In genomic region chr15:69604050-69604378, GRCh38 we compare ENCODE assay signal across 12 cellular contexts.
DNase-seq lines count a peak whose midpoint lies in the region; ATAC-seq and TF ChIP-seq lines count a peak whose summit lies in the region.
"Had no signal": no experiment of that assay in that cellular context is flagged by ENCODE, and none has a peak within 500 bp of the region (broad histone marks: within the 10 kb centered on the region; RNA-seq: fewer than 3 reads in every experiment).

No MANE protein-coding gene starts in this region.

- H3K27me3 ChIP-seq in CD8-positive, alpha-beta memory T cell (ENCODE audit: insufficient read depth, low read length, poor library complexity, severe bottlenecking), result no peaks in the 10 kb centered on the region
- peaks cover 13% of the 10 kb centered on the region for H3K27me3 ChIP-seq in brain microvascular endothelial cell (replicated peaks)

- peak; percentile 74 for TF ChIP-seq CTCF in LNCaP clone FGC (IDR thresholded peaks at IDR 0.05; ENCODE audit: control insufficient read depth, extremely low read depth, insufficient read depth)
- no peak for TF ChIP-seq CTCF in brain microvascular endothelial cell (IDR thresholded peaks at IDR 0.05; ENCODE audit: low read depth, low read length, missing control alignments)

- no peaks in the 10 kb centered on the region for H3K36me3 Mint-ChIP-seq in CD8-positive, alpha-beta memory T cell
- H3K36me3 Mint-ChIP-seq in stimulated activated memory B cell treated with anti-CD40 and anti-IgM and Interleukin-4, amounts not matched to agents 10 μg/mL and 1 μg/mL and 100 μg/mL, for 72 hours, result no peaks in the 10 kb centered on the region

- DNase-seq in DMS53 (lab: John Stamatoyannopoulos, UW) (peak; percentile 89), LNCaP clone FGC (ENCODE audit: low read depth) (peak; percentile 99), OCI-M1 (lab: John Stamatoyannopoulos, UW) (peak; percentile 5), left kidney (ENCODE audit: low read depth, low spot score) (peak; percentile 48), brain microvascular endothelial cell (no peak), superior temporal gyrus (ENCODE audit: extremely low spot score) (no peak)
- no peak for DNase-seq in CD8-positive, alpha-beta memory T cell
- DNase-seq: left cardiac atrium; NCI-H2227 treated with DMSO at 0.1 percent for 48 hours; stimulated activated naive CD8-positive, alpha-beta T cell treated with anti-CD3 and anti-CD28 coated beads, Interleukin-15, Interleukin-2, amounts not matched to agents 100 U/mL and 50 U/mL, for 24 hours had no signal

- H3K27ac Mint-ChIP-seq in CD8-positive, alpha-beta memory T cell, result no peak overlapping the region
- H3K27ac Mint-ChIP-seq in stimulated activated memory B cell treated with anti-CD40 and anti-IgM and Interleukin-4, amounts not matched to agents 10 μg/mL and 1 μg/mL and 100 μg/mL, for 72 hours, result no peak overlapping the region

- no peak overlapping the region for H3K27ac ChIP-seq in CD8-positive, alpha-beta memory T cell (ENCODE audit: low read depth, low read length)
- H3K27ac ChIP-seq in brain microvascular endothelial cell, result no peak overlapping the region
- H3K27ac ChIP-seq: epithelial cell of prostate had no signal

- no peaks in the 10 kb centered on the region for H3K4me1 ChIP-seq in CD8-positive, alpha-beta memory T cell (ENCODE audit: insufficient read depth, low read length)

- in situ Hi-C loops in brain microvascular endothelial cell (cut with HindIII; ENCODE audit: low pct_ligation_motif_present, low sequenced_read_pairs), result no loop called here

- no peak for ATAC-seq in stimulated activated memory B cell treated with anti-CD40 and anti-IgM and Interleukin-4, amounts not matched to agents 10 μg/mL and 1 μg/mL and 100 μg/mL, for 72 hours
- ATAC-seq: left cardiac atrium; stimulated activated naive CD8-positive, alpha-beta T cell treated with anti-CD3 and anti-CD28 coated beads, Interleukin-15, Interleukin-2, amounts not matched to agents 100 U/mL and 50 U/mL, for 24 hours had no signal

- peaks cover 1 to 2% of the 10 kb centered on the region in 2 donors for H3K27me3 Mint-ChIP-seq in CD8-positive, alpha-beta memory T cell
- peaks cover 30% of the 10 kb centered on the region for H3K27me3 Mint-ChIP-seq in stimulated activated memory B cell treated with anti-CD40 and anti-IgM and Interleukin-4, amounts not matched to agents 10 μg/mL and 1 μg/mL and 100 μg/mL, for 72 hours

- POLR2A ChIA-PET in CD8-positive, alpha-beta memory T cell (lab: Charles Lee), result no interaction called here

- H3K36me3 ChIP-seq in CD8-positive, alpha-beta memory T cell (ENCODE audit: insufficient read depth, low read length), result no peaks in the 10 kb centered on the region
- H3K36me3 ChIP-seq in brain microvascular endothelial cell (replicated peaks), result no peaks in the 10 kb centered on the region

- no peaks in the 10 kb centered on the region for H3K9me3 ChIP-seq in CD8-positive, alpha-beta memory T cell (ENCODE audit: low read length)

- no peak overlapping the region for H3K4me3 Mint-ChIP-seq in CD8-positive, alpha-beta memory T cell
- no peak overlapping the region for H3K4me3 Mint-ChIP-seq in stimulated activated memory B cell treated with anti-CD40 and anti-IgM and Interleukin-4, amounts not matched to agents 10 μg/mL and 1 μg/mL and 100 μg/mL, for 72 hours

- H3K9me3 Mint-ChIP-seq in CD8-positive, alpha-beta memory T cell, result no peaks in the 10 kb centered on the region
- H3K9me3 Mint-ChIP-seq in stimulated activated memory B cell treated with anti-CD40 and anti-IgM and Interleukin-4, amounts not matched to agents 10 μg/mL and 1 μg/mL and 100 μg/mL, for 72 hours, result no peaks in the 10 kb centered on the region

- H3K4me3 ChIP-seq in LNCaP clone FGC (ENCODE audit: low read depth, low read length), result no peak overlapping the region
- no peak overlapping the region for H3K4me3 ChIP-seq in CD8-positive, alpha-beta memory T cell (ENCODE audit: low read length)
- no peak overlapping the region for H3K4me3 ChIP-seq in brain microvascular endothelial cell (ENCODE audit: low read depth, low read length)

- peaks cover 9 to 13% (median 11%) of the 10 kb centered on the region in 3 donors for H3K4me1 Mint-ChIP-seq in CD8-positive, alpha-beta memory T cell
- peaks cover 13% of the 10 kb centered on the region for H3K4me1 Mint-ChIP-seq in stimulated activated memory B cell treated with anti-CD40 and anti-IgM and Interleukin-4, amounts not matched to agents 10 μg/mL and 1 μg/mL and 100 μg/mL, for 72 hours

- CTCF ChIA-PET in CD8-positive, alpha-beta memory T cell (lab: Charles Lee), result no interaction called here

Comparison
In these comparisons a context has a peak if more than half of its experiments do, and no peak if none do; other contexts are left out.
1. DNase-seq: peak in DMS53 (single experiment), LNCaP clone FGC (single experiment), OCI-M1 (single experiment) and left kidney (single experiment); none in CD8-positive, alpha-beta memory T cell (0 of 5), brain microvascular endothelial cell (single experiment) and superior temporal gyrus (single experiment).